Comparison of ENCODE assay signal across 20 cellular contexts in the genomic region with DNA sequence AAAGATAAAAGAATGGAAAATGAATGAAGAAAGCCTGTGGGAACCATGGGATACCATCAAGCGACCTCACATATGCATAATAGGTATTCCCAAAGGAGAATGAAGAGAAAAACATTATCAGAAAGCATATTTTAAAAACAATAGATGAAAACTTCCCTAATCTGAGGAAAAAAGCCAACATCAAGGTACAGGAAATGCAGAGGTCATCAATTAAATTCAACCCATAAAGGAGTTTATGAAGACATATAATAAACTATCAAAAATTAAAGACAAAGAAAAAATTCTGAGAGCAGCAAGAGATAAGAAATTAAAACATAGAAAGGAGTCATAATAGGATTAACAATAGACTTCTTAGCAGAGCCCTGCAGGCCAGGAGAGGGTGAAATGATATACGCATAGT.
DNase-seq lines count a peak whose midpoint lies in the region; ATAC-seq and TF ChIP-seq lines count a peak whose summit lies in the region.
"Had no signal": no experiment of that assay in that cellular context is flagged by ENCODE, and none has a peak within 500 bp of the region (broad histone marks: within the 10 kb centered on the region; RNA-seq: fewer than 3 reads in every experiment).

No MANE protein-coding gene starts in this region.

- no peak overlapping the region for H2BK120ac ChIP-seq in H9 (ENCODE audit: low read depth, low read length, poor library complexity, severe bottlenecking)

- H2BK15ac ChIP-seq in H9 (ENCODE audit: low read depth, low read length): no peak overlapping the region

- ATAC-seq in WTC11: peak; percentile 51; the same call in 1 of the 2 replicates
- no peak for ATAC-seq in heart right ventricle
- no peak for ATAC-seq in HG03097 (IDR thresholded peaks at IDR 0.05; ENCODE audit: low FRiP score, unreplicated experiment)
- ATAC-seq in heart left ventricle: no peak
- ATAC-seq: GM12878 had no signal

- POLR2A ChIA-PET in A673 (lab: Charles Lee; ENCODE audit: low non-redundant PET) (no interaction called here), WTC11 (lab: Charles Lee) (no interaction called here)

- H3K27me3 ChIP-seq in A673 (replicated peaks; ENCODE audit: insufficient read depth, low read depth, low read length, poor library complexity): no peaks in the 10 kb centered on the region
- H3K27me3 ChIP-seq in H9 (ENCODE audit: insufficient read depth, low read length): no peaks in the 10 kb centered on the region
- H3K27me3 ChIP-seq in heart right ventricle: no peaks in the 10 kb centered on the region
- H3K27me3 ChIP-seq in heart left ventricle: no peaks in the 10 kb centered on the region
- H3K27me3 ChIP-seq: BE2C had no signal

- H3K79me1 ChIP-seq in H9 (ENCODE audit: insufficient read depth, low read depth, low read length, poor library complexity, severe bottlenecking): no peaks in the 10 kb centered on the region

- no CpG with 5 or more reads among the region's 2 CpGs for WGBS in H9 (ENCODE audit: extremely low coverage, insufficient read length, low lambda C conversion rate)
- 62 to 68% methylated on average over 2 of the region's 2 CpGs for WGBS in heart right ventricle, 2 donors
- WGBS in heart left ventricle, 4 donors: 63 to 67% (median 65%) methylated on average over 2 of the region's 2 CpGs

- H2BK5ac ChIP-seq in H9 (ENCODE audit: insufficient read length, low read length): no peak overlapping the region

- H3K4me3 Mint-ChIP-seq in H9: no peak overlapping the region
- no peak overlapping the region for H3K4me3 Mint-ChIP-seq in WTC11
- H3K4me3 Mint-ChIP-seq: CD14-positive monocyte; CD4-positive, alpha-beta T cell; CD8-positive, alpha-beta memory T cell had no signal

- H3K4me3 ChIP-seq in A673 (ENCODE audit: low read depth, low read length, poor library complexity, severe bottlenecking) (no peak overlapping the region), heart right ventricle (no peak overlapping the region), heart left ventricle (no peak overlapping the region)
- H3K4me3 ChIP-seq: BLaER1 treated with 17β-estradiol and CSF1 and Interleukin-3, amounts not matched to agents 10 nM and 100 nM; GM12878 had no signal

- peaks cover 17% of the 10 kb centered on the region for H3K9me3 ChIP-seq in A673 (ENCODE audit: low read depth, low read length, poor library complexity, severe bottlenecking)
- H3K9me3 ChIP-seq in H9 (ENCODE audit: control insufficient read depth, low read depth, low read length): no peaks in the 10 kb centered on the region
- peaks cover 0 to 55% (median 16%) of the 10 kb centered on the region in 11 donors for H3K9me3 ChIP-seq in heart right ventricle
- peaks cover 0 to 39% (median 14%) of the 10 kb centered on the region in 12 donors for H3K9me3 ChIP-seq in heart left ventricle
- H3K9me3 ChIP-seq: BE2C had no signal

- DNase-seq in A673 (ENCODE audit: low spot score) (peak; percentile 6), H9 (no peak), WTC11 (ENCODE audit: low spot score) (no peak), heart right ventricle (no peak), heart left ventricle (no peak)
- DNase-seq: ACHN; AML-193; BE2C; CD4-positive, alpha-beta T cell; CD8-positive, alpha-beta memory T cell; DMS 273 treated with DMSO at 0.1 percent for 48 hours; DMS79; EL; GDM1; GOT3; HCEC 1CT had no signal

- no peak overlapping the region for H3K4me2 ChIP-seq in H9 (ENCODE audit: insufficient read depth, insufficient read length, low read length)

- peaks cover 22 to 26% of the 10 kb centered on the region in 2 experiments for H3K4me1 Mint-ChIP-seq in H9
- peaks cover 34% of the 10 kb centered on the region for H3K4me1 Mint-ChIP-seq in WTC11
- H3K4me1 Mint-ChIP-seq: CD14-positive monocyte; CD8-positive, alpha-beta memory T cell had no signal

- H3K36me3 ChIP-seq in A673 (ENCODE audit: insufficient read depth, low read length, poor library complexity, severe bottlenecking): no peaks in the 10 kb centered on the region
- no peaks in the 10 kb centered on the region for H3K36me3 ChIP-seq in heart right ventricle
- no peaks in the 10 kb centered on the region for H3K36me3 ChIP-seq in heart left ventricle
- H3K36me3 ChIP-seq: BE2C; BLaER1 treated with 17β-estradiol and CSF1 and Interleukin-3, amounts not matched to agents 10 nM and 100 nM had no signal

- H3K79me2 ChIP-seq in H9 (ENCODE audit: insufficient read depth, low read length): no peaks in the 10 kb centered on the region

- H3K27me3 Mint-ChIP-seq in H9 (ENCODE audit: low read depth) (no peaks in the 10 kb centered on the region), WTC11 (ENCODE audit: low read depth) (no peaks in the 10 kb centered on the region)
- H3K27me3 Mint-ChIP-seq: CD4-positive, alpha-beta T cell had no signal

- H2BK12ac ChIP-seq in H9 (ENCODE audit: insufficient read length, low read depth, low read length): no peak overlapping the region

- no peaks in the 10 kb centered on the region for H4K20me1 ChIP-seq in H9 (ENCODE audit: control insufficient read depth, insufficient read depth, insufficient read length)
- H4K20me1 ChIP-seq: BLaER1 treated with 17β-estradiol and CSF1 and Interleukin-3, amounts not matched to agents 10 nM and 100 nM had no signal

- H4K8ac ChIP-seq in H9 (replicated peaks; ENCODE audit: insufficient read length, low read depth, low read length): no peak overlapping the region

- H2AK5ac ChIP-seq in H9 (ENCODE audit: insufficient read length, low read length): no peak overlapping the region

- H3K27ac Mint-ChIP-seq in H9 (peak overlapping the region; percentile 24 to 73 (median 34); a peak in 5 of 7 replicates), WTC11 (no peak overlapping the region)
- H3K27ac Mint-ChIP-seq: CD4-positive, alpha-beta T cell; CD8-positive, alpha-beta memory T cell had no signal

- no peak overlapping the region for H3K14ac ChIP-seq in H9 (ENCODE audit: insufficient read depth, low read length)

- no peak overlapping the region for H3K18ac ChIP-seq in H9 (ENCODE audit: insufficient read length, low read depth, low read length)

- H3K4me1 ChIP-seq in A673 (ENCODE audit: insufficient read depth, low read length, poor library complexity, severe bottlenecking): no peaks in the 10 kb centered on the region
- H3K4me1 ChIP-seq in H9 (ENCODE audit: insufficient read depth, low read length): no peaks in the 10 kb centered on the region
- H3K4me1 ChIP-seq in heart right ventricle: no peaks in the 10 kb centered on the region
- H3K4me1 ChIP-seq in heart left ventricle: no peaks in the 10 kb centered on the region
- H3K4me1 ChIP-seq: BE2C had no signal

- no peak overlapping the region for H2BK20ac ChIP-seq in H9 (ENCODE audit: low read depth, low read length, poor library complexity, severe bottlenecking)

- no peak for TF ChIP-seq CTCF in A673 (conservative IDR thresholded peaks at IDR 0.05; ENCODE audit: low read depth, low read length)
- TF ChIP-seq CTCF in H9 (conservative IDR thresholded peaks at IDR 0.05): no peak
- TF ChIP-seq CTCF in WTC11 (IDR thresholded peaks at IDR 0.05): no peak
- TF ChIP-seq CTCF in heart right ventricle (IDR thresholded peaks at IDR 0.05): no peak
- TF ChIP-seq CTCF in heart left ventricle (IDR thresholded peaks at IDR 0.05): no peak

- no peak overlapping the region for H3K9ac ChIP-seq in H9 (ENCODE audit: extremely low read depth, insufficient read length, low read length)
- H3K9ac ChIP-seq: BLaER1 treated with 17β-estradiol and CSF1 and Interleukin-3, amounts not matched to agents 10 nM and 100 nM had no signal

- no peaks in the 10 kb centered on the region for H3K23me2 ChIP-seq in H9 (ENCODE audit: insufficient read length, low read depth, low read length, poor library complexity, severe bottlenecking)

- H3K27ac ChIP-seq in A673 (ENCODE audit: low read depth, low read length, poor library complexity, severe bottlenecking) (no peak overlapping the region), H9 (ENCODE audit: insufficient read length, low read depth, low read length) (no peak overlapping the region), heart right ventricle (no peak overlapping the region), heart left ventricle (no peak overlapping the region)
- H3K27ac ChIP-seq: BLaER1 treated with 17β-estradiol and CSF1 and Interleukin-3, amounts not matched to agents 10 nM and 100 nM had no signal

- peaks cover 2 to 30% (median 12%) of the 10 kb centered on the region in 3 experiments; a peak in 5 of 7 replicates for H3K36me3 Mint-ChIP-seq in H9 (ENCODE audit: insufficient read depth in 1 of 3, low read depth in 3 of 3)
- H3K36me3 Mint-ChIP-seq in WTC11: peaks cover 15% of the 10 kb centered on the region; the same call in 1 of the 2 replicates
- H3K36me3 Mint-ChIP-seq: CD14-positive monocyte; CD8-positive, alpha-beta memory T cell had no signal

- H3K4ac ChIP-seq in H9 (ENCODE audit: low read depth, low read length): no peak overlapping the region

- H3K23ac ChIP-seq in H9 (ENCODE audit: insufficient read length, low read depth, low read length): no peak overlapping the region

- intact Hi-C loops in A673 (cut with micrococcal nuclease; ENCODE audit: unreplicated experiment): no loop called here
- intact Hi-C loops in heart right ventricle (cut with DNase I): no loop called here
- intact Hi-C loops in heart left ventricle (cut with DNase I): no loop called here

- no TSS peak for BruUV-seq in A673 (replicated peaks; lab: Mats Ljungman, UMichigan)

- H3K56ac ChIP-seq in H9 (ENCODE audit: insufficient read length, low read depth, low read length): no peak overlapping the region

- no peak overlapping the region for H4K5ac ChIP-seq in H9 (ENCODE audit: insufficient read length, low read depth, low read length)

- peaks cover 10 to 23% of the 10 kb centered on the region in 2 experiments; a peak in 4 of 5 replicates for H3K9me3 Mint-ChIP-seq in H9
- peaks cover 45% of the 10 kb centered on the region for H3K9me3 Mint-ChIP-seq in WTC11

- CTCF ChIA-PET in A673 (lab: Charles Lee) (no interaction called here), WTC11 (lab: Charles Lee) (no interaction called here)

- H3T11ph ChIP-seq in H9 (ENCODE audit: low read length): no peak overlapping the region

- no peak overlapping the region for H4K91ac ChIP-seq in H9 (ENCODE audit: insufficient read length, low read depth, low read length)

- no peak for TF ChIP-seq POLR2A in heart left ventricle (IDR thresholded peaks at IDR 0.05)

- no peak overlapping the region for H2AFZ ChIP-seq in H9 (ENCODE audit: low read length)
